Comparison of ENCODE assay signal across 24 cellular contexts in the genomic region with DNA sequence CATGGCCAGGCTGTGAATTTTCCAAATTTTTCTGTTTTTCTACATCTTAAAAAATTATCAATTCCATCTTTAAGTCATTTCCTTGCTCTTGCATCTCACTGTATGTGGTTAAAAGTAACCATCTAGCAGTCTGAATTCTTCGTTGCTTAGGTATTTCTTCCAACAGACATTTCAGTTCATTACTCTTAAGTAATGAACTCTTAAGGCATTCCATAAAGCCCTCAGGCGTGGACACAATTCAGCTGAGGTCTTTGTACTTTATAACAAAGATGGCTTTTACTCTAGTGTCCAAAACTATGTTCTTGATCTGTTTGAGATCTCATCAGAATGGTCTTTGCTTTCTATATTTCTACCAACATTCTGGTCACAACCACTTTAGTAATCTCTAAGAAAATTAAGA.
"Had no signal": no experiment of that assay in that cellular context is flagged by ENCODE, and none has a peak within 500 bp of the region (broad histone marks: within the 10 kb centered on the region; RNA-seq: fewer than 3 reads in every experiment).

No MANE protein-coding gene starts in this region.

- H3K36me3 ChIP-seq: esophagus muscularis mucosa, gastrocnemius medialis, heart right ventricle, left lung, lower lobe of right lung had no signal

- H3K27ac Mint-ChIP-seq: mesothelial cell of epicardium, naive B cell had no signal

- H3K27me3 Mint-ChIP-seq: naive B cell had no signal

- H3K4me3 Mint-ChIP-seq: mesothelial cell of epicardium, naive B cell had no signal

- H3K27ac ChIP-seq: coronary artery, dorsolateral prefrontal cortex, esophagus muscularis mucosa, foreskin keratinocyte, gastrocnemius medialis, heart right ventricle, left lung, lower lobe of right lung had no signal

- H3K9me3 ChIP-seq: esophagus muscularis mucosa, gastrocnemius medialis, lower lobe of right lung, mucosa of descending colon had no signal

- H3K4me1 Mint-ChIP-seq: mesothelial cell of epicardium, naive B cell had no signal

- H3K4me3 ChIP-seq: coronary artery, dorsolateral prefrontal cortex, esophagus muscularis mucosa, gastrocnemius medialis, heart right ventricle, left lung, lower lobe of right lung, mucosa of descending colon had no signal

- DNase-seq: dermis blood vessel endothelial cell; dorsolateral prefrontal cortex; effector CD4-positive, alpha-beta T cell; effector memory CD4-positive, alpha-beta T cell; foreskin keratinocyte; gastrocnemius medialis; glutamatergic neuron; head of caudate nucleus; heart right ventricle; hippocampal formation; left cardiac atrium; left lung; left ventricle myocardium superior; lower lobe of right lung; mesenchymal stem cell; mucosa of descending colon; naive B cell had no signal

- ATAC-seq: foreskin keratinocyte, gastrocnemius medialis, heart right ventricle, left cardiac atrium, left lung, left ventricle myocardium superior, lower lobe of right lung, mucosa of descending colon had no signal

- H3K27me3 ChIP-seq: dorsolateral prefrontal cortex, esophagus muscularis mucosa, foreskin keratinocyte, gastrocnemius medialis, heart right ventricle, left lung had no signal

- H3K4me1 ChIP-seq: esophagus muscularis mucosa, foreskin keratinocyte, gastrocnemius medialis, heart right ventricle, left lung, lower lobe of right lung had no signal

- H3K36me3 Mint-ChIP-seq: mesothelial cell of epicardium, naive B cell had no signal

- FAIRE-seq: colon, endothelial cell of umbilical vein, islet of Langerhans, keratinocyte had no signal
